In genomic region chr10:102745157-102745556, GRCh38 we compare ENCODE assay signal across 9 cellular contexts. TPM values are rescaled to one million over a fixed set of nuclear protein-coding genes. Genes with fewer than 3 reads are reported as not detected.
DNase-seq lines count a peak whose midpoint lies in the region; ATAC-seq, FAIRE-seq and TF ChIP-seq lines count a peak whose summit lies in the region.
"Had no signal": no experiment of that assay in that cellular context is flagged by ENCODE, and none has a peak within 500 bp of the region (broad histone marks: within the 10 kb centered on the region; RNA-seq: fewer than 3 reads in every experiment).

No MANE protein-coding gene starts in this region.

- H2AFZ ChIP-seq in PC-9: no peak overlapping the region
- H2AFZ ChIP-seq in endothelial cell of umbilical vein (ENCODE audit: low read depth, low read length): no peak overlapping the region

- H3K36me3 Mint-ChIP-seq in CD8-positive, alpha-beta T cell: peaks cover 14% of the 10 kb centered on the region

- H3K9me3 ChIP-seq in CD8-positive, alpha-beta T cell (ENCODE audit: low read length): no peaks in the 10 kb centered on the region
- H3K9me3 ChIP-seq in PC-9 (ENCODE audit: insufficient read depth, low read depth) (no peaks in the 10 kb centered on the region), endothelial cell of umbilical vein (replicated peaks; ENCODE audit: control insufficient read depth, insufficient read depth, low read length) (no peaks in the 10 kb centered on the region), ovary (no peaks in the 10 kb centered on the region)

- intact Hi-C loops in CD8-positive, alpha-beta T cell (cut with DNase I, micrococcal nuclease): loop anchor here (10.0 kb wide), 3 partner anchors 500 to 1390 kb away; partner anchors contain the start of genes ATP5MK (in 1 of the 2), BTRC (in 1 of the 2), GBF1 (in 1 of the 2) and PDCD11 (in 1 of the 2)
- intact Hi-C loops in PC-9 (cut with micrococcal nuclease; ENCODE audit: unreplicated experiment) (no loop called here), endothelial cell of umbilical vein (cut with micrococcal nuclease) (no loop called here), ovary (cut with DNase I) (no loop called here)

- peaks cover 2% of the 10 kb centered on the region for H3K9me3 Mint-ChIP-seq in CD8-positive, alpha-beta T cell

- no peak for TF ChIP-seq POLR2A in endothelial cell of umbilical vein (IDR thresholded peaks at IDR 0.05; ENCODE audit: low read depth, low read length)
- TF ChIP-seq POLR2A in ovary (IDR thresholded peaks at IDR 0.05): no peak

- FAIRE-seq in endothelial cell of umbilical vein (lab: Jason Lieb, UNC): no peak

- peak overlapping the region; percentile 92 for H3K4me3 Mint-ChIP-seq in CD8-positive, alpha-beta T cell

- no peaks in the 10 kb centered on the region for H3K27me3 ChIP-seq in CD8-positive, alpha-beta T cell (ENCODE audit: insufficient read depth, low read length)
- H3K27me3 ChIP-seq in PC-9 (ENCODE audit: insufficient read depth, low read depth) (no peaks in the 10 kb centered on the region), endothelial cell of umbilical vein (ENCODE audit: control insufficient read depth in 2 of 2, insufficient read depth in 2 of 2, low read length in 2 of 2) (no peaks in the 10 kb centered on the region), ovary (no peaks in the 10 kb centered on the region)

- no peaks in the 10 kb centered on the region for H3K9me1 ChIP-seq in endothelial cell of umbilical vein (replicated peaks; ENCODE audit: control insufficient read depth, extremely low read depth, insufficient read depth, low read length)

- no peak for DNase-seq in CD8-positive, alpha-beta T cell
- DNase-seq in PC-9 (no peak), endothelial cell of umbilical vein (ENCODE audit: low read depth, low spot score) (no peak), ovary (no peak), C1 segment of cervical spinal cord (lab: John Stamatoyannopoulos, UW) (no peak), NCI-H2227 treated with DMSO at 0.1 percent for 48 hours (lab: John Stamatoyannopoulos, UW) (no peak)
- DNase-seq in stimulated activated CD8-positive, alpha-beta memory T cell treated with anti-CD3 and anti-CD28 coated beads, Interleukin-4, amount 100 ng/mL, for 48 hours: no peak
- DNase-seq: stimulated activated CD4-positive, alpha-beta T cell treated with anti-CD3 and anti-CD28 coated beads, Interleukin-4, amount 100 ng/mL, for 1 hour had no signal

- WGBS in ovary, 3 donors: 24 to 39% (median 34%) methylated on average over 4 of the region's 4 CpGs

- POLR2A ChIA-PET in CD8-positive, alpha-beta T cell (lab: Charles Lee): interaction anchor here (2.7 to 3.2 kb wide), 2 partner anchors 32 to 100 kb away, joined by 20 to 24 read pairs; partner anchors contain the start of genes ARL3, SFXN2 and TRIM8
- POLR2A ChIA-PET in PC-9 (lab: Charles Lee; ENCODE audit: unreplicated experiment) (no interaction called here), endothelial cell of umbilical vein (lab: Charles Lee) (no interaction called here)

- H3K27ac ChIP-seq in CD8-positive, alpha-beta T cell (ENCODE audit: low read depth, low read length): no peak overlapping the region
- H3K27ac ChIP-seq in PC-9: no peak overlapping the region
- H3K27ac ChIP-seq in endothelial cell of umbilical vein (ENCODE audit: insufficient read depth, low read depth, low read length): no peak overlapping the region
- H3K27ac ChIP-seq in ovary: no peak overlapping the region

- H4K20me1 ChIP-seq in PC-9 (ENCODE audit: insufficient read depth): no peaks in the 10 kb centered on the region
- no peaks in the 10 kb centered on the region for H4K20me1 ChIP-seq in endothelial cell of umbilical vein (replicated peaks; ENCODE audit: control insufficient read depth, extremely low read depth, insufficient read depth, low read length)

- ATAC-seq in CD8-positive, alpha-beta T cell: no peak
- no peak for ATAC-seq in HG03378 (IDR thresholded peaks at IDR 0.05; ENCODE audit: unreplicated experiment)

- no peaks in the 10 kb centered on the region for H3F3A ChIP-seq in PC-9 (ENCODE audit: insufficient read depth, low read depth)

- H3K4me2 ChIP-seq in PC-9: peak overlapping the region; percentile 86
- H3K4me2 ChIP-seq in endothelial cell of umbilical vein (ENCODE audit: insufficient read depth, low read length): peak overlapping the region; percentile 51

- no peaks in the 10 kb centered on the region for H3K36me3 ChIP-seq in CD8-positive, alpha-beta T cell (ENCODE audit: insufficient read depth, low read length)
- H3K36me3 ChIP-seq in PC-9 (ENCODE audit: low read depth): no peaks in the 10 kb centered on the region
- no peaks in the 10 kb centered on the region for H3K36me3 ChIP-seq in endothelial cell of umbilical vein (ENCODE audit: control insufficient read depth in 2 of 2, extremely low read depth in 1 of 2, insufficient read depth in 2 of 2, low read length in 2 of 2)
- no peaks in the 10 kb centered on the region for H3K36me3 ChIP-seq in ovary

- no peaks in the 10 kb centered on the region for H3K9me2 ChIP-seq in PC-9 (ENCODE audit: insufficient read depth)

- dilution Hi-C loops in endothelial cell of umbilical vein (cut with MboI; ENCODE audit: extremely low pct_ligation_motif_present, low sequenced_read_pairs): no loop called here

- TF ChIP-seq EP300 in ovary (IDR thresholded peaks at IDR 0.05): no peak

- no peak for TF ChIP-seq CTCF in CD8-positive, alpha-beta T cell (IDR thresholded peaks at IDR 0.05)
- TF ChIP-seq CTCF in PC-9 (conservative IDR thresholded peaks at IDR 0.05): no peak
- no peak for TF ChIP-seq CTCF in endothelial cell of umbilical vein (IDR thresholded peaks at IDR 0.05; ENCODE audit: extremely low read depth in 1 of 2, insufficient read depth in 1 of 2, low read depth in 1 of 2, low read length in 2 of 2)
- TF ChIP-seq CTCF in ovary (IDR thresholded peaks at IDR 0.05): no peak

- H3K4me3 ChIP-seq in CD8-positive, alpha-beta T cell (ENCODE audit: low read depth, low read length): peak overlapping the region; percentile 87
- peak overlapping the region; percentile 86; the same call in 1 of the 2 replicates for H3K4me3 ChIP-seq in PC-9
- peak overlapping the region in 2 of 3 experiments; percentile 52 to 91 for H3K4me3 ChIP-seq in endothelial cell of umbilical vein (replicated peaks in 1 of 3; ENCODE audit: insufficient read depth in 1 of 3, low read depth in 1 of 3, low read length in 3 of 3)
- H3K4me3 ChIP-seq in ovary: peak overlapping the region; percentile 81

- no peaks in the 10 kb centered on the region for H3K27me3 Mint-ChIP-seq in CD8-positive, alpha-beta T cell (ENCODE audit: low read depth)

- H3K79me2 ChIP-seq in PC-9 (ENCODE audit: low read depth) (peaks cover 26% of the 10 kb centered on the region), endothelial cell of umbilical vein (ENCODE audit: control insufficient read depth, insufficient read depth, low read length) (peaks cover 27% of the 10 kb centered on the region)

- BruUV-seq in PC-9 (replicated peaks; lab: Mats Ljungman, UMichigan): no TSS peak
- BruUV-seq in endothelial cell of umbilical vein (replicated peaks; lab: Mats Ljungman, UMichigan): TSS peak; percentile 28

- H3K27ac Mint-ChIP-seq in CD8-positive, alpha-beta T cell: peak overlapping the region; percentile 90

- CTCF ChIA-PET in CD8-positive, alpha-beta T cell (lab: Charles Lee): interaction anchor here (3.7 kb wide), 1 partner anchor 9 kb away, joined by 14 read pairs; no protein-coding TSS in a partner anchor
- CTCF ChIA-PET in PC-9 (lab: Charles Lee) (no interaction called here), endothelial cell of umbilical vein (lab: Charles Lee) (interaction anchor here (1.1 to 2.1 kb wide), 5 partner anchors 14 to 157 kb away, joined by 3 to 12 read pairs (median 5); partner anchors contain the start of gene AS3MT)

- peaks cover 34% of the 10 kb centered on the region for H3K4me1 ChIP-seq in CD8-positive, alpha-beta T cell (ENCODE audit: insufficient read depth, low read length)
- H3K4me1 ChIP-seq in PC-9 (replicated peaks; ENCODE audit: insufficient read depth) (0 out of 2 replicates have a peak, but pooled peaks cover 12% of the 10 kb centered on the region), endothelial cell of umbilical vein (ENCODE audit: control insufficient read depth, extremely low read depth, insufficient read depth, low read length) (peaks cover 12% of the 10 kb centered on the region), ovary (ENCODE audit: insufficient read depth) (peaks cover 4% of the 10 kb centered on the region)

- H3K9ac ChIP-seq in endothelial cell of umbilical vein (replicated peaks; ENCODE audit: extremely low read depth, insufficient read depth, low read length): peak overlapping the region; percentile 55

- peaks cover 52% of the 10 kb centered on the region for H3K4me1 Mint-ChIP-seq in CD8-positive, alpha-beta T cell (ENCODE audit: low read depth)

RNA-seq across cellular contexts. Expression of gene WBP1L, which starts 1.4 kb away (rescaled TPM):
- total RNA-seq in CD8-positive, alpha-beta T cell: 1 to 10 TPM; 5.5 to 5.9 TPM
- total RNA-seq in PC-9 (2021): 16.2 and 19.7 TPM in 2 replicates
- 43.6 and 46.0 TPM in 2 replicates for total RNA-seq in endothelial cell of umbilical vein
- polyA plus RNA-seq in endothelial cell of umbilical vein: 70.3 and 94.1 TPM in 2 replicates
- 42.5 and 43.8 TPM in 2 replicates for polyA plus RNA-seq in endothelial cell of umbilical vein (2011; cell fraction: cytosol; rRNA removed)
- polyA plus RNA-seq in endothelial cell of umbilical vein (2011; cell fraction: nucleus; rRNA removed): 24.0 and 26.9 TPM in 2 replicates
- polyA plus RNA-seq in endothelial cell of umbilical vein (2012): 39.9 and 52.8 TPM in 2 replicates
- 89.3 and 94.0 TPM in 2 replicates for polyA minus RNA-seq in endothelial cell of umbilical vein
- 11.5 TPM for polyA minus RNA-seq in endothelial cell of umbilical vein (2011; cell fraction: cytosol; rRNA and poly(A)+ RNA removed)
- 22.3 and 22.4 TPM in 2 replicates for polyA minus RNA-seq in endothelial cell of umbilical vein (2011; cell fraction: nucleus; rRNA and poly(A)+ RNA removed)
- total RNA-seq in ovary: 10 to 100 TPM; 45.5 to 71.8 (median 51.3) TPM
- 10 to 100 TPM; 40.6 to 46.5 TPM for polyA plus RNA-seq in ovary

RNA-seq across cellular contexts. Expression of gene SFXN2, which starts 30.7 kb away (rescaled TPM):
- 1 to 10 TPM; 5.3 to 5.7 TPM for total RNA-seq in CD8-positive, alpha-beta T cell
- 5.3 and 5.4 TPM in 2 replicates for total RNA-seq in PC-9 (2021)
- 13.1 and 17.0 TPM in 2 replicates for total RNA-seq in endothelial cell of umbilical vein
- polyA plus RNA-seq in endothelial cell of umbilical vein: 8.1 and 9.8 TPM in 2 replicates
- 10.6 and 12.2 TPM in 2 replicates for polyA plus RNA-seq in endothelial cell of umbilical vein (2011; cell fraction: cytosol; rRNA removed)
- polyA plus RNA-seq in endothelial cell of umbilical vein (2011; cell fraction: nucleus; rRNA removed): 15.1 and 15.9 TPM in 2 replicates
- 5.5 and 8.5 TPM in 2 replicates for polyA plus RNA-seq in endothelial cell of umbilical vein (2012)
- polyA minus RNA-seq in endothelial cell of umbilical vein: 24.0 TPM in 2 replicates
- 8.8 TPM for polyA minus RNA-seq in endothelial cell of umbilical vein (2011; cell fraction: cytosol; rRNA and poly(A)+ RNA removed)
- 9.7 and 11.3 TPM in 2 replicates for polyA minus RNA-seq in endothelial cell of umbilical vein (2011; cell fraction: nucleus; rRNA and poly(A)+ RNA removed)
- 10 to 100 TPM in 6 of 7 donors, 1 to 10 TPM in 1; 8.7 to 31.2 (median 20.3) TPM for total RNA-seq in ovary
- polyA plus RNA-seq in ovary: 10 to 100 TPM in 1 of 2 donors, 1 to 10 TPM in 1; 6.2 to 11.8 TPM

RNA-seq across cellular contexts. Expression of gene ARL3, which starts 31.0 kb away (rescaled TPM):
- under 1 TPM; 0.49 to 0.75 TPM for total RNA-seq in CD8-positive, alpha-beta T cell
- total RNA-seq in PC-9 (2021) (7.1 and 9.7 TPM in 2 replicates), endothelial cell of umbilical vein (10.6 and 11.0 TPM in 2 replicates), ovary (10 to 100 TPM in 6 of 7 donors, 1 to 10 TPM in 1; 9.5 to 25.6 (median 23.3) TPM)
- polyA plus RNA-seq in endothelial cell of umbilical vein (4.9 and 6.6 TPM in 2 replicates), ovary (10 to 100 TPM; 23.0 to 23.9 TPM)
- 10.2 and 10.4 TPM in 2 replicates for polyA plus RNA-seq in endothelial cell of umbilical vein (2011; cell fraction: cytosol; rRNA removed)
- polyA plus RNA-seq in endothelial cell of umbilical vein (2011; cell fraction: nucleus; rRNA removed): 3.4 and 3.6 TPM in 2 replicates
- 15.5 and 15.6 TPM in 2 replicates for polyA plus RNA-seq in endothelial cell of umbilical vein (2012)
- polyA minus RNA-seq in endothelial cell of umbilical vein: 2.9 and 3.3 TPM in 2 replicates
- polyA minus RNA-seq in endothelial cell of umbilical vein (2011; cell fraction: cytosol; rRNA and poly(A)+ RNA removed): 2.9 TPM
- 1.3 TPM in 2 replicates for polyA minus RNA-seq in endothelial cell of umbilical vein (2011; cell fraction: nucleus; rRNA and poly(A)+ RNA removed)

Comparison
In these comparisons a context has a peak if more than half of its experiments do, and no peak if none do; other contexts are left out.
1. intact Hi-C loops: an anchor here in CD8-positive, alpha-beta T cell (10.0 kb wide); none called in PC-9, endothelial cell of umbilical vein and ovary.